ENCODE assay signal across 27 cellular contexts in the genomic region with DNA sequence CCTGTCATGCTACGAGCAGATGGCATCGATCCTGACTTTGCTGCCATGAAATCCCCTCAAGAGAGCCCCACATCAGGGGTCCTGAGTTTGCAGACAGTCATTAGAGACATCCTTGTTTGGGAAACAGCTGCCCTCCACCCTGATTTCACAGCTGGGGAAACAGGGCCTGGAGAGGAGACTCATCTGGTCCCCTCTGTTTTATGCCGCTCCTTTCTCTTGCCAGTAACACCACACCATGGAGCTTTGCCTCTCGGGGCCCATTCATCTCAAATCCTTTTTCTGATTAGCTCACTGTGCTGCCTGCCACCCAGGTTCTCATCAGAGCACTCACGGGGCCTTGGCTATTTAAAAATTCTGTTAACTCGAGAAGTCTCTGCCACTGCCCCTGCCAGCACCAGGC. TPM values are rescaled to one million over a fixed set of nuclear protein-coding genes. Genes with fewer than 3 reads are reported as not detected.
DNase-seq lines count a peak whose midpoint lies in the region; ATAC-seq, FAIRE-seq and TF ChIP-seq lines count a peak whose summit lies in the region.
"Had no signal": no experiment of that assay in that cellular context is flagged by ENCODE, and none has a peak within 500 bp of the region (broad histone marks: within the 10 kb centered on the region; RNA-seq: fewer than 3 reads in every experiment).

No MANE protein-coding gene starts in this region.

- no peaks in the 10 kb centered on the region for H3K27me3 ChIP-seq in GM23338 (ENCODE audit: insufficient read depth)
- H3K27me3 ChIP-seq: MG63 had no signal

- H3K9me3 Mint-ChIP-seq in GM23338 (no peaks in the 10 kb centered on the region), glutamatergic neuron (ENCODE audit: unreplicated experiment) (peaks cover 5% of the 10 kb centered on the region), MCF 10A (ENCODE audit: unreplicated experiment) (no peaks in the 10 kb centered on the region)
- H3K9me3 Mint-ChIP-seq: CD4-positive, alpha-beta memory T cell; IgD-negative memory B cell had no signal

- ATAC-seq in GM23338 (peak; percentile 39; the same call in 2 of the 3 replicates), HG03439 (IDR thresholded peaks at IDR 0.05; ENCODE audit: unreplicated experiment) (no peak)
- ATAC-seq: A549, Right ventricle myocardium inferior, T-helper 17 cell had no signal

- no peak for FAIRE-seq in HTR-8/SVneo (lab: Jason Lieb, UNC)
- FAIRE-seq: A549, GM12891, GM18507, RCC 7860 had no signal

- no peaks in the 10 kb centered on the region for H3K79me2 ChIP-seq in GM23338 (replicated peaks; ENCODE audit: insufficient read depth)

- DNase-seq in GM23338 (ENCODE audit: low spot score): no peak
- peak; percentile 40 for DNase-seq in NCI-H2171 (lab: John Stamatoyannopoulos, UW)
- peak; percentile 76 for DNase-seq in NCI-H748 treated with DMSO at 0.1 percent for 48 hours (lab: John Stamatoyannopoulos, UW)
- peak; percentile 31 for DNase-seq in glutamatergic neuron
- no peak for DNase-seq in HTR-8/SVneo (ENCODE audit: insufficient read length, low spot score)
- DNase-seq in effector CD4-positive, alpha-beta T cell: no peak
- DNase-seq in MCF 10A (ENCODE audit: unreplicated experiment): no peak
- DNase-seq: Calu3; CD4-positive, alpha-beta memory T cell; H7; Karpas-422; MG63; NCI-H1048; NCI-H187; NK-92 treated with Interleukin-12 subunit alpha and Interleukin-12 subunit beta, amount 100 ng/mL, for 24 hours; T-helper 17 cell had no signal

- intact Hi-C loops in MCF 10A (cut with micrococcal nuclease): no loop called here

- no peak overlapping the region for H3K27ac ChIP-seq in GM23338 (ENCODE audit: low read depth)
- H3K27ac ChIP-seq: A549, BLaER1, HL-60 had no signal

- H3K4me3 ChIP-seq in GM23338: no peak overlapping the region
- H3K4me3 ChIP-seq: A549, BLaER1, MG63 had no signal

- H3K4me2 ChIP-seq in GM23338: no peak overlapping the region
- H3K4me2 ChIP-seq: A549, BLaER1 had no signal

- H3K4me1 ChIP-seq in GM23338 (ENCODE audit: insufficient read depth): peaks cover 4% of the 10 kb centered on the region
- H3K4me1 ChIP-seq: A549, BLaER1 had no signal

- H3F3A ChIP-seq in GM23338 (replicated peaks; ENCODE audit: low read depth): no peaks in the 10 kb centered on the region

- TF ChIP-seq CTCF in GM23338 (conservative IDR thresholded peaks at IDR 0.05; ENCODE audit: low read depth in 2 of 2): no peak
- TF ChIP-seq CTCF in glutamatergic neuron (IDR thresholded peaks at IDR 0.05; ENCODE audit: partially characterized antibody, unreplicated experiment): no peak
- TF ChIP-seq CTCF in MCF 10A (IDR thresholded peaks at IDR 0.05; ENCODE audit: unreplicated experiment): no peak

- BruUV-seq in MCF 10A (replicated peaks; lab: Mats Ljungman, UMichigan): no TSS peak

- H3K27me3 Mint-ChIP-seq in GM23338 (ENCODE audit: insufficient read depth, low read depth, poor library complexity) (peaks cover 5% of the 10 kb centered on the region), glutamatergic neuron (ENCODE audit: unreplicated experiment) (peaks cover 5% of the 10 kb centered on the region), MCF 10A (ENCODE audit: insufficient read depth, unreplicated experiment) (no peaks in the 10 kb centered on the region)

- POLR2A ChIA-PET in MCF 10A (lab: Yijun Ruan, JAX): interaction anchor here (1.0 kb wide), 2 partner anchors 29 to 128 kb away, joined by 3 read pairs; no protein-coding TSS in a partner anchor

- no peaks in the 10 kb centered on the region for H3K9me2 ChIP-seq in GM23338 (ENCODE audit: insufficient read depth)

- no peaks in the 10 kb centered on the region for H3K36me3 ChIP-seq in GM23338 (ENCODE audit: insufficient read depth)
- H3K36me3 ChIP-seq: BLaER1, MG63 had no signal

- H3K4me1 Mint-ChIP-seq in GM23338 (peaks cover 4% of the 10 kb centered on the region), glutamatergic neuron (ENCODE audit: low read depth, unreplicated experiment) (peaks cover 10% of the 10 kb centered on the region), MCF 10A (ENCODE audit: insufficient read depth, unreplicated experiment) (no peaks in the 10 kb centered on the region)
- H3K4me1 Mint-ChIP-seq: CD4-positive, alpha-beta memory T cell; IgD-negative memory B cell; T-helper 17 cell had no signal

- H2AFZ ChIP-seq in GM23338: no peak overlapping the region; the same call in 1 of the 2 replicates

- no peaks in the 10 kb centered on the region for H4K20me1 ChIP-seq in GM23338 (replicated peaks; ENCODE audit: insufficient read depth)
- H4K20me1 ChIP-seq: BLaER1 had no signal

- H3K4me3 Mint-ChIP-seq in GM23338 (no peak overlapping the region), glutamatergic neuron (ENCODE audit: unreplicated experiment) (no peak overlapping the region), MCF 10A (ENCODE audit: unreplicated experiment) (no peak overlapping the region)
- H3K4me3 Mint-ChIP-seq: CD4-positive, alpha-beta memory T cell; IgD-negative memory B cell; T-helper 17 cell had no signal

- H3K36me3 Mint-ChIP-seq in GM23338 (ENCODE audit: low read depth) (no peaks in the 10 kb centered on the region), glutamatergic neuron (ENCODE audit: unreplicated experiment) (no peaks in the 10 kb centered on the region), MCF 10A (ENCODE audit: insufficient read depth, unreplicated experiment) (no peaks in the 10 kb centered on the region)
- H3K36me3 Mint-ChIP-seq: CD4-positive, alpha-beta memory T cell; IgD-negative memory B cell had no signal

- CTCF ChIA-PET in MCF 10A (lab: Yijun Ruan, JAX): interaction anchor here (0.6 to 29.7 kb wide), 8 partner anchors 13 to 497 kb away, joined by 3 to 633 read pairs (median 4); partner anchors contain the start of gene FOXI1

- H3K27ac Mint-ChIP-seq in GM23338: no peak overlapping the region
- H3K27ac Mint-ChIP-seq in glutamatergic neuron (ENCODE audit: unreplicated experiment): no peak overlapping the region
- H3K27ac Mint-ChIP-seq in MCF 10A (ENCODE audit: low read depth, unreplicated experiment): no peak overlapping the region
- H3K27ac Mint-ChIP-seq: CD4-positive, alpha-beta memory T cell; T-helper 17 cell had no signal

TF ChIP-seq in GM23338, 12 proteins besides CTCF, POLR2A, EP300 and RAD21:
- no peak for TF ChIP-seq ZNF331 (CRISPR knock-in tag; IDR thresholded peaks at IDR 0.05; ENCODE audit: low read depth)
- no peak for TF ChIP-seq CREB1 (CRISPR knock-in tag; IDR thresholded peaks at IDR 0.05; ENCODE audit: low read depth)
- TF ChIP-seq JUNB (IDR thresholded peaks at IDR 0.05; ENCODE audit: unreplicated experiment): no peak

RNA-seq across cellular contexts. Expression of gene C5orf58, which starts 36.9 kb away (rescaled TPM):
- total RNA-seq in GM23338 (2014; rRNA removed; shearing (Covaris generic)): 1.0 TPM in 1 of 2 replicates, not detected in the other
- 9.1 and 10.8 TPM in 2 replicates for polyA plus RNA-seq in GM23338 (2016; fragmentation: Nextera tagmentation; extraction: Ambion mirVana)
- total RNA-seq in glutamatergic neuron (ENCODE audit: unreplicated experiment): not detected
- total RNA-seq in MCF 10A (2022): not detected in 2 replicates
- total RNA-seq: Calu3; CD4-positive, alpha-beta memory T cell; NCI-H460; Right ventricle myocardium inferior; SK-MEL-5; T-helper 17 cell had no signal
- polyA plus RNA-seq: A549, IgD-negative memory B cell had no signal

Comparison
In these comparisons a context has a peak if more than half of its experiments do, and no peak if none do; other contexts are left out.
1. DNase-seq: peak in NCI-H2171 (single experiment), NCI-H748 treated with DMSO at 0.1 percent for 48 hours (single experiment) and glutamatergic neuron (single experiment); none in GM23338 (single experiment), HTR-8/SVneo (single experiment), effector CD4-positive, alpha-beta T cell (single experiment) and MCF 10A (single experiment).